ENCODE assay signal across 8 cellular contexts in the genomic region with DNA sequence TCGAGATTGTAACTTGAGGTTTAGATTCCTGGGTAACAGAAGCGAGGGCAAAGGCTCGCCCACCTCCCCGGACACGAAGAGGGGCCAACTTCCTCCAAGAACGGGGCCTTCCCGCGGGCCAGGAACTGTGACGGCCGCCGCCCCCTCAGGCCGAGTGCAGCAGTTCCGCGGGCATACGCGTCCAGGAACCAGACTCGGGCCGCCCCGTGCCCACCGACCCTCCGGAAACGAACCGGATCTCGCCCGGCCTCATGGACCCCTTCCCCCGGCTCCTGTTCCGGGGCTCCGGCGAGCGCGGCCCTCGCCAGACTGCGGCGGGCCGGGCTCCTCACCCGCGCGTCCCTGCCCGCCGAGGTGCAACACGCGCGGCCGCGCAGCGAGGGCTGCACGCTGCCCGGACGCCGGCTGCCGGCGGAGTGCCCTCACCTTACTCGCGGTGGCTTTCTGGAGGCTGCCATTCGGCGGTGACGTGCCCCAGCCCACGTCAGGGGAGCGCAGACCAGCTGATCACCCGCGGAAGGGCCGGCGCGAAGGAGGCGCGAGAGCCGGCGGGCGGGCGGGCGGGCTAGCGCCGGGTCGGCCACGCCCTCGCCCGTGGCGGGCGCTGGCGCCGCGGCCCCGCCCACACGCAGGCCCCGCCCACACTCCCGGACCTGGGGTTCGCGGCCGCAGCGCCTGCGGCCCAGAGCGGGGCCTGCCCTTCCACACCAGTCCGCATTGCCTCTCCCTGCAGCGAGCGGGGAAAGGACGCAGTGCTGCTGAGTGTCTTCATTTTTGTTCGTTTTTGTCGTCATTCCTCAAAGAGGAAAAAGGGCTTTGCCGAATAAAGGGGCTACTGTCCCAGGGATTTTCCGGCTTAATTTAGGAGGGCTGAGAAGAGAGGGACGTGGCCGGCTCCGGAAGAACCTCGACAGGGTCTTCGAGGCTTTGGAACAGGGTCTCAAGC. TPM values are rescaled to one million over a fixed set of nuclear protein-coding genes. Genes with fewer than 3 reads are reported as not detected.
A peak's percentile ranks its signal among the peaks of the same experiment; 100 is the strongest.
DNase-seq lines count a peak whose midpoint lies in the region; TF ChIP-seq lines count a peak whose summit lies in the region.

TSS of gene XPNPEP1 (minus strand) at position 536 of the 946 bp plus-strand sequence. CDS start at position 458, 78 bp downstream.

- peak within 1 kb of the TSS; percentile 57 for H3K9ac ChIP-seq in SK-N-MC (ENCODE audit: insufficient read length)

- peaks cover 22% of the 10 kb centered on the region for H3K27me3 Mint-ChIP-seq in activated naive CD4-positive, alpha-beta T cell treated with anti-CD3 and anti-CD28 coated beads, Interleukin-2, amount 10 ng/mL, durations not matched to agents 7 days and 5 days

- no peaks in the 10 kb centered on the region for H3K9me3 Mint-ChIP-seq in activated naive CD4-positive, alpha-beta T cell treated with anti-CD3 and anti-CD28 coated beads, Interleukin-2, amount 10 ng/mL, durations not matched to agents 7 days and 5 days

- no peaks in the 10 kb centered on the region for H3K27me3 ChIP-seq in osteoblast (ENCODE audit: insufficient read depth, low read length)

- CTCF ChIA-PET in activated naive CD4-positive, alpha-beta T cell treated with anti-CD3 and anti-CD28 coated beads, Interleukin-2, amount 10 ng/mL, durations not matched to agents 7 days and 5 days (lab: Charles Lee), result interaction anchor here (1.4 to 1.6 kb wide), 2 partner anchors 11 to 13 kb away, joined by 3 to 4 read pairs; no protein-coding TSS in a partner anchor

- H3K4me1 ChIP-seq in osteoblast (ENCODE audit: insufficient read depth, low read length), result peaks cover 14% of the 10 kb centered on the region

- H3K4me3 ChIP-seq in SK-N-MC, result peak within 1 kb of the TSS; percentile 78
- peak within 1 kb of the TSS; percentile 83 for H3K4me3 ChIP-seq in osteoblast (ENCODE audit: insufficient read depth, low read length)

- TF ChIP-seq CTCF in osteoblast (IDR thresholded peaks at IDR 0.05; ENCODE audit: extremely low read depth, low read depth, low read length), result no peak

- H3K4me1 Mint-ChIP-seq in activated naive CD4-positive, alpha-beta T cell treated with anti-CD3 and anti-CD28 coated beads, Interleukin-2, amount 10 ng/mL, durations not matched to agents 7 days and 5 days, result peaks cover 54% of the 10 kb centered on the region

- peak within 1 kb of the TSS; percentile 76 for H3K4me2 ChIP-seq in osteoblast (ENCODE audit: insufficient read depth, low read length)

- in situ Hi-C loops in G401 (cut with HindIII; ENCODE audit: low sequenced_read_pairs), result no loop called here

- H4K20me1 ChIP-seq in osteoblast (ENCODE audit: insufficient read depth, low read length), result no peaks in the 10 kb centered on the region

- H3K36me3 ChIP-seq in SK-N-MC (ENCODE audit: insufficient read depth, low read length) (no peaks in the 10 kb centered on the region), osteoblast (ENCODE audit: insufficient read depth, low read length) (no peaks in the 10 kb centered on the region)

- peak within 1 kb of the TSS; percentile 84 for H3K27ac Mint-ChIP-seq in activated naive CD4-positive, alpha-beta T cell treated with anti-CD3 and anti-CD28 coated beads, Interleukin-2, amount 10 ng/mL, durations not matched to agents 7 days and 5 days

- peaks cover 16% of the 10 kb centered on the region for H3K36me3 Mint-ChIP-seq in activated naive CD4-positive, alpha-beta T cell treated with anti-CD3 and anti-CD28 coated beads, Interleukin-2, amount 10 ng/mL, durations not matched to agents 7 days and 5 days

- peak within 1 kb of the TSS; percentile 73 for H2AFZ ChIP-seq in osteoblast (ENCODE audit: low read length)

- H3K79me2 ChIP-seq in osteoblast (ENCODE audit: insufficient read depth, low read length), result peaks cover 47% of the 10 kb centered on the region

- DNase-seq in G401 (ENCODE audit: low spot score) (peak; percentile 91), GOT3 (lab: John Stamatoyannopoulos, UW) (peak; percentile 50), LHCN-M2 (ENCODE audit: low read depth) (peak; percentile 84), SK-N-MC (ENCODE audit: low read depth, low spot score) (no peak), glomerular endothelial cell (ENCODE audit: extremely low read depth, low read depth, low spot score) (no peak), osteoblast (ENCODE audit: insufficient read length, low spot score, missing footprints) (peak; percentile 99)
- DNase-seq in activated naive CD4-positive, alpha-beta T cell treated with anti-CD3 and anti-CD28 coated beads, Interleukin-2, amount 10 ng/mL, durations not matched to agents 7 days and 5 days, result peak; percentile 88

- H3K4me3 Mint-ChIP-seq in activated naive CD4-positive, alpha-beta T cell treated with anti-CD3 and anti-CD28 coated beads, Interleukin-2, amount 10 ng/mL, durations not matched to agents 7 days and 5 days, result peak within 1 kb of the TSS; percentile 88

- H3K9me3 ChIP-seq in SK-N-MC (ENCODE audit: low read depth, low read length), result no peaks in the 10 kb centered on the region
- H3K9me3 ChIP-seq in osteoblast (ENCODE audit: low read depth, low read length), result no peaks in the 10 kb centered on the region

- H3K27ac ChIP-seq in SK-N-MC, result no peak within 1 kb of the TSS
- H3K27ac ChIP-seq in osteoblast (ENCODE audit: low read depth, low read length), result peak within 1 kb of the TSS; percentile 81
- peak within 1 kb of the TSS; percentile 79 for H3K27ac ChIP-seq in temporal lobe (ENCODE audit: low read depth, low read length)

RNA-seq across cellular contexts. Expression of gene XPNPEP1, which starts in this region (rescaled TPM):
- total RNA-seq in G401 (2014; rRNA removed; shearing (Covaris generic)), result 109 and 153 TPM in 2 replicates
- 117 and 125 TPM in 2 replicates for total RNA-seq in LHCN-M2 (2014; rRNA removed)
- polyA plus RNA-seq in LHCN-M2 (2012), result 61.4 TPM
- total RNA-seq in glomerular endothelial cell, result 96.7 and 115 TPM in 2 replicates
- total RNA-seq in osteoblast, result 123 and 140 TPM in 2 replicates
- total RNA-seq in temporal lobe, result 55.3 TPM

Comparison
In these comparisons a context has a peak if more than half of its experiments do, and no peak if none do; other contexts are left out.
1. DNase-seq: peak in G401 (single experiment), GOT3 (single experiment), LHCN-M2 (single experiment), activated naive CD4-positive, alpha-beta T cell treated with anti-CD3 and anti-CD28 coated beads, Interleukin-2, amount 10 ng/mL, durations not matched to agents 7 days and 5 days (single experiment) and osteoblast (single experiment); none in SK-N-MC (single experiment) and glomerular endothelial cell (single experiment).